19 cellular contexts compared by ENCODE assay signal in genomic region chr20:47188540-47188939, GRCh38.
DNase-seq lines count a peak whose midpoint lies in the region; ATAC-seq and TF ChIP-seq lines count a peak whose summit lies in the region.
"Had no signal": no experiment of that assay in that cellular context is flagged by ENCODE, and none has a peak within 500 bp of the region (broad histone marks: within the 10 kb centered on the region; RNA-seq: fewer than 3 reads in every experiment).

No MANE protein-coding gene starts in this region.

- no peak overlapping the region for H2BK120ac ChIP-seq in neuronal stem cell (ENCODE audit: low read depth, low read length)

- H3K36me3 Mint-ChIP-seq in T-helper 17 cell (ENCODE audit: low read depth): no peaks in the 10 kb centered on the region
- H3K36me3 Mint-ChIP-seq in endothelial cell (ENCODE audit: low read depth, unreplicated experiment): no peaks in the 10 kb centered on the region

- H3K9me3 Mint-ChIP-seq in endothelial cell (ENCODE audit: unreplicated experiment): no peaks in the 10 kb centered on the region

- H3K27me3 ChIP-seq in aorta (ENCODE audit: control insufficient read depth in 1 of 2, insufficient read depth in 2 of 2, low read length in 1 of 2) (no peaks in the 10 kb centered on the region), neuronal stem cell (ENCODE audit: control insufficient read depth in 3 of 3, insufficient read depth in 3 of 3, low read depth in 1 of 3, low read length in 3 of 3) (no peaks in the 10 kb centered on the region)
- H3K27me3 ChIP-seq: BLaER1 treated with 17β-estradiol and CSF1 and Interleukin-3, amounts not matched to agents 10 nM and 100 nM had no signal

- no peak overlapping the region for H2AFZ ChIP-seq in neuronal stem cell (ENCODE audit: low read length)

- no peak overlapping the region for H2BK15ac ChIP-seq in neuronal stem cell (ENCODE audit: low read length)

- no peak overlapping the region for H2BK5ac ChIP-seq in neuronal stem cell (ENCODE audit: low read length)

- TF ChIP-seq CTCF in AG10803 (conservative IDR thresholded peaks at IDR 0.05; ENCODE audit: low read length) (no peak), endothelial cell (IDR thresholded peaks at IDR 0.05; ENCODE audit: unreplicated experiment) (no peak)

- H3K4me1 Mint-ChIP-seq in T-helper 17 cell (peaks cover 9% of the 10 kb centered on the region), endothelial cell (ENCODE audit: unreplicated experiment) (peaks cover 6% of the 10 kb centered on the region)

- WGBS in aorta, 2 donors: 12 to 19% methylated on average over 5 of the region's 5 CpGs
- no CpG with 5 or more reads among the region's 5 CpGs for WGBS in neuronal stem cell (ENCODE audit: extremely low coverage in 2 of 2, insufficient read length in 2 of 2, insufficient replicate concordance in 1 of 2), 2 donors

- H3K4me1 ChIP-seq in aorta (ENCODE audit: control insufficient read depth in 1 of 2, insufficient read depth in 2 of 2, low read length in 2 of 2) (peaks cover 0 to 3% of the 10 kb centered on the region in 2 donors), neuronal stem cell (ENCODE audit: control insufficient read depth in 2 of 2, insufficient read depth in 1 of 2, low read depth in 1 of 2, low read length in 2 of 2) (peaks cover 0 to 3% of the 10 kb centered on the region in 2 donors)

- H3K14ac ChIP-seq in neuronal stem cell (ENCODE audit: low read length): no peak overlapping the region

- H3K27ac ChIP-seq in aorta (ENCODE audit: low read depth in 1 of 2, low read length in 2 of 2) (no peak overlapping the region), neuronal stem cell (replicated peaks; ENCODE audit: low read length) (no peak overlapping the region)
- H3K27ac ChIP-seq: BLaER1 treated with 17β-estradiol and CSF1 and Interleukin-3, amounts not matched to agents 10 nM and 100 nM; SK-N-MC had no signal

- H4K8ac ChIP-seq in neuronal stem cell (ENCODE audit: low read depth, low read length): no peak overlapping the region

- H3K9me3 ChIP-seq in T-helper 17 cell (ENCODE audit: control insufficient read depth, low read length, poor library complexity, severe bottlenecking) (no peaks in the 10 kb centered on the region), aorta (ENCODE audit: control insufficient read depth, low read length) (no peaks in the 10 kb centered on the region), neuronal stem cell (replicated peaks in 1 of 2; ENCODE audit: control insufficient read depth in 2 of 2, insufficient read depth in 1 of 2, low read depth in 1 of 2, low read length in 2 of 2) (no peaks in the 10 kb centered on the region)
- H3K9me3 ChIP-seq: BLaER1 treated with 17β-estradiol and CSF1 and Interleukin-3, amounts not matched to agents 10 nM and 100 nM had no signal

- H3K79me1 ChIP-seq in neuronal stem cell (ENCODE audit: low read depth, low read length): no peaks in the 10 kb centered on the region

- H2BK12ac ChIP-seq in neuronal stem cell (ENCODE audit: low read length): no peak overlapping the region

- H3K27ac Mint-ChIP-seq in T-helper 17 cell (no peak overlapping the region), endothelial cell (ENCODE audit: unreplicated experiment) (no peak overlapping the region)

- H3K4ac ChIP-seq in neuronal stem cell (ENCODE audit: low read length): no peak overlapping the region

- H4K91ac ChIP-seq in neuronal stem cell (ENCODE audit: low read depth, low read length, poor library complexity): no peak overlapping the region

- no peak overlapping the region for H3K18ac ChIP-seq in neuronal stem cell (ENCODE audit: low read length)

- H3K23ac ChIP-seq in neuronal stem cell (ENCODE audit: low read depth, low read length, poor library complexity): no peak overlapping the region

- H3K36me3 ChIP-seq in aorta (ENCODE audit: control insufficient read depth in 1 of 2, insufficient read depth in 2 of 2, low read length in 1 of 2) (no peaks in the 10 kb centered on the region), neuronal stem cell (replicated peaks in 1 of 2; ENCODE audit: control insufficient read depth in 2 of 2, insufficient read depth in 2 of 2, low read length in 2 of 2) (no peaks in the 10 kb centered on the region)
- H3K36me3 ChIP-seq: BLaER1 treated with 17β-estradiol and CSF1 and Interleukin-3, amounts not matched to agents 10 nM and 100 nM had no signal

- intact Hi-C loops in aorta (cut with DNase I): no loop called here

- no peak overlapping the region for H3K4me2 ChIP-seq in neuronal stem cell (ENCODE audit: insufficient read depth, low read length, poor library complexity, severe bottlenecking)

- H3K4me3 Mint-ChIP-seq in T-helper 17 cell (peak overlapping the region; percentile 16), endothelial cell (ENCODE audit: unreplicated experiment) (no peak overlapping the region)

- DNase-seq in AG10803 (ENCODE audit: low read depth): peak; percentile 11
- peak; percentile 16 for DNase-seq in EH (ENCODE audit: low read depth)
- DNase-seq in T-helper 17 cell: no peak
- DNase-seq in foreskin melanocyte: peak; percentile 6
- no peak for DNase-seq in aorta
- DNase-seq in endothelial cell (ENCODE audit: low spot score): no peak
- DNase-seq in neuronal stem cell (ENCODE audit: low spot score): no peak
- DNase-seq: DMS79, H7, NCI-H1105 treated with DMSO at 0.1 percent for 48 hours, NCI-H187, NCI-H2107, NCI-H2227 treated with DMSO at 0.1 percent for 48 hours, NCI-H510A treated with DMSO at 0.1 percent for 48 hours, NCI-H774, Right ventricle myocardium superior had no signal

- H3K27me3 Mint-ChIP-seq in T-helper 17 cell (peaks cover 6% of the 10 kb centered on the region), endothelial cell (ENCODE audit: unreplicated experiment) (peaks cover 5% of the 10 kb centered on the region)

- H3K9ac ChIP-seq in neuronal stem cell (ENCODE audit: low read depth, low read length, poor library complexity): no peak overlapping the region
- H3K9ac ChIP-seq: BLaER1 treated with 17β-estradiol and CSF1 and Interleukin-3, amounts not matched to agents 10 nM and 100 nM had no signal

- peak; percentile 21 for ATAC-seq in T-helper 17 cell
- ATAC-seq in aorta (ENCODE audit: low FRiP score): no peak
- ATAC-seq in HG02870 (IDR thresholded peaks at IDR 0.05; ENCODE audit: unreplicated experiment): no peak

- H2AK5ac ChIP-seq in neuronal stem cell (ENCODE audit: low read depth, low read length): no peak overlapping the region

- no peak overlapping the region for H3K4me3 ChIP-seq in AG10803 (ENCODE audit: low read length)
- no peak overlapping the region for H3K4me3 ChIP-seq in aorta (ENCODE audit: low read length in 2 of 2)
- no peak overlapping the region for H3K4me3 ChIP-seq in neuronal stem cell (ENCODE audit: low read length in 2 of 2)
- H3K4me3 ChIP-seq: BLaER1 treated with 17β-estradiol and CSF1 and Interleukin-3, amounts not matched to agents 10 nM and 100 nM; SK-N-MC had no signal

Comparison
In these comparisons a context has a peak if more than half of its experiments do, and no peak if none do; other contexts are left out.
1. DNase-seq: peak in AG10803 (single experiment), EH (single experiment) and foreskin melanocyte (single experiment); none in T-helper 17 cell (0 of 3), aorta (0 of 2), endothelial cell (single experiment) and neuronal stem cell (single experiment).